Comparison of ENCODE assay signal across 1 cellular context in genomic region chr20:18428490-18429173, GRCh38.
TF ChIP-seq lines count a peak whose summit lies in the region.

No MANE protein-coding gene starts in this region.

TF ChIP-seq in HepG2, 621 proteins besides CTCF, POLR2A, EP300 and RAD21 (continued from another document):
- TF ChIP-seq, protein P1, sequence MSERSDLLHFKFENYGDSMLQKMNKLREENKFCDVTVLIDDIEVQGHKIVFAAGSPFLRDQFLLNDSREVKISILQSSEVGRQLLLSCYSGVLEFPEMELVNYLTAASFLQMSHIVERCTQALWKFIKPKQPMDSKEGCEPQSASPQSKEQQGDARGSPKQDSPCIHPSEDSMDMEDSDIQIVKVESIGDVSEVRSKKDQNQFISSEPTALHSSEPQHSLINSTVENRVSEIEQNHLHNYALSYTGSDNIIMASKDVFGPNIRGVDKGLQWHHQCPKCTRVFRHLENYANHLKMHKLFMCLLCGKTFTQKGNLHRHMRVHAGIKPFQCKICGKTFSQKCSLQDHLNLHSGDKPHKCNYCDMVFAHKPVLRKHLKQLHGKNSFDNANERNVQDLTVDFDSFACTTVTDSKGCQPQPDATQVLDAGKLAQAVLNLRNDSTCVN (CRISPR knock-in tag; IDR thresholded peaks at IDR 0.05; ENCODE audit: borderline replicate concordance), result no peak
- TF ChIP-seq NKX3-1 (CRISPR knock-in tag; IDR thresholded peaks at IDR 0.05) (no peak), KDM4B (CRISPR knock-in tag; IDR thresholded peaks at IDR 0.05) (no peak), ZNF446 (CRISPR knock-in tag; IDR thresholded peaks at IDR 0.05) (0 out of 2 replicates have a peak, but pooled peaks have one; percentile 41), POGZ (CRISPR knock-in tag; IDR thresholded peaks at IDR 0.05) (peak; percentile 54), ISL2 (CRISPR knock-in tag; IDR thresholded peaks at IDR 0.05) (0 out of 2 replicates have a peak, but pooled peaks have one; percentile 32), HNF4A (CRISPR knock-in tag; IDR thresholded peaks at IDR 0.05) (peak; percentile 34; the same call in 1 of the 2 replicates), FOXJ3 (CRISPR knock-in tag; IDR thresholded peaks at IDR 0.05; ENCODE audit: borderline replicate concordance) (0 out of 2 replicates have a peak, but pooled peaks have one; percentile 20), IKZF4 (CRISPR knock-in tag; IDR thresholded peaks at IDR 0.05; ENCODE audit: borderline replicate concordance, low read depth, not compliant biosample characterization) (no peak), ATF1 (CRISPR knock-in tag; IDR thresholded peaks at IDR 0.05) (no peak), EHMT2 (IDR thresholded peaks at IDR 0.05; ENCODE audit: borderline replicate concordance, low read depth, low read length) (peak; percentile 80), TCF12 (IDR thresholded peaks at IDR 0.05) (no peak), TCF12 (CRISPR knock-in tag; IDR thresholded peaks at IDR 0.05) (no peak), MED1 (CRISPR knock-in tag; IDR thresholded peaks at IDR 0.05) (no peak), ZNF552 (CRISPR knock-in tag; IDR thresholded peaks at IDR 0.05; ENCODE audit: borderline replicate concordance) (no peak), E2F2 (CRISPR knock-in tag; IDR thresholded peaks at IDR 0.05; ENCODE audit: borderline replicate concordance) (no peak), ZNF10 (CRISPR knock-in tag; IDR thresholded peaks at IDR 0.05; ENCODE audit: borderline replicate concordance, low read depth) (no peak), ZBTB1 (CRISPR knock-in tag; IDR thresholded peaks at IDR 0.05; ENCODE audit: borderline replicate concordance) (no peak), ZMYM4 (CRISPR knock-in tag; IDR thresholded peaks at IDR 0.05) (peak; percentile 55), ZNF75D (CRISPR knock-in tag; IDR thresholded peaks at IDR 0.05; ENCODE audit: borderline replicate concordance) (no peak), WIZ (CRISPR knock-in tag; IDR thresholded peaks at IDR 0.05) (no peak), ZNF761 (CRISPR knock-in tag; conservative IDR thresholded peaks at IDR 0.05) (no peak), NFIC (IDR thresholded peaks at IDR 0.05; ENCODE audit: low read length) (0 out of 2 replicates have a peak, but pooled peaks have one; percentile 25), GLI4 (CRISPR knock-in tag; IDR thresholded peaks at IDR 0.05; ENCODE audit: borderline replicate concordance) (no peak), ZNF776 (CRISPR knock-in tag; IDR thresholded peaks at IDR 0.05) (no peak), HMG20A (CRISPR knock-in tag; IDR thresholded peaks at IDR 0.05; ENCODE audit: borderline replicate concordance) (no peak), NAIF1 (CRISPR knock-in tag; IDR thresholded peaks at IDR 0.05; ENCODE audit: borderline replicate concordance) (0 out of 2 replicates have a peak, but pooled peaks have one; percentile 41), ZNF530 (CRISPR knock-in tag; IDR thresholded peaks at IDR 0.05; ENCODE audit: low read depth) (no peak), MEIS2 (CRISPR knock-in tag; IDR thresholded peaks at IDR 0.05) (no peak), NR2F6 (IDR thresholded peaks at IDR 0.05) (peak; percentile 42; the same call in 1 of the 2 replicates), NR2F6 (CRISPR knock-in tag; IDR thresholded peaks at IDR 0.05) (no peak), ZNF382 (CRISPR knock-in tag; IDR thresholded peaks at IDR 0.05; ENCODE audit: borderline replicate concordance) (0 out of 2 replicates have a peak, but pooled peaks have one; percentile 40), ZNF773 (CRISPR knock-in tag; IDR thresholded peaks at IDR 0.05; ENCODE audit: borderline replicate concordance) (no peak), SMYD3 (CRISPR knock-in tag; IDR thresholded peaks at IDR 0.05) (no peak), ZSCAN20 (CRISPR knock-in tag; IDR thresholded peaks at IDR 0.05; ENCODE audit: borderline replicate concordance) (no peak), NFKB2 (CRISPR knock-in tag; IDR thresholded peaks at IDR 0.05; ENCODE audit: borderline replicate concordance) (no peak)
- TF ChIP-seq, protein P2, sequence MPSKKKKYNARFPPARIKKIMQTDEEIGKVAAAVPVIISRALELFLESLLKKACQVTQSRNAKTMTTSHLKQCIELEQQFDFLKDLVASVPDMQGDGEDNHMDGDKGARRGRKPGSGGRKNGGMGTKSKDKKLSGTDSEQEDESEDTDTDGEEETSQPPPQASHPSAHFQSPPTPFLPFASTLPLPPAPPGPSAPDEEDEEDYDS (CRISPR knock-in tag; IDR thresholded peaks at IDR 0.05), result no peak
- TF ChIP-seq, protein P3, sequence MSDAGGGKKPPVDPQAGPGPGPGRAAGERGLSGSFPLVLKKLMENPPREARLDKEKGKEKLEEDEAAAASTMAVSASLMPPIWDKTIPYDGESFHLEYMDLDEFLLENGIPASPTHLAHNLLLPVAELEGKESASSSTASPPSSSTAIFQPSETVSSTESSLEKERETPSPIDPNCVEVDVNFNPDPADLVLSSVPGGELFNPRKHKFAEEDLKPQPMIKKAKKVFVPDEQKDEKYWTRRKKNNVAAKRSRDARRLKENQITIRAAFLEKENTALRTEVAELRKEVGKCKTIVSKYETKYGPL (CRISPR knock-in tag; IDR thresholded peaks at IDR 0.05), result no peak
- TF ChIP-seq, protein P4, sequence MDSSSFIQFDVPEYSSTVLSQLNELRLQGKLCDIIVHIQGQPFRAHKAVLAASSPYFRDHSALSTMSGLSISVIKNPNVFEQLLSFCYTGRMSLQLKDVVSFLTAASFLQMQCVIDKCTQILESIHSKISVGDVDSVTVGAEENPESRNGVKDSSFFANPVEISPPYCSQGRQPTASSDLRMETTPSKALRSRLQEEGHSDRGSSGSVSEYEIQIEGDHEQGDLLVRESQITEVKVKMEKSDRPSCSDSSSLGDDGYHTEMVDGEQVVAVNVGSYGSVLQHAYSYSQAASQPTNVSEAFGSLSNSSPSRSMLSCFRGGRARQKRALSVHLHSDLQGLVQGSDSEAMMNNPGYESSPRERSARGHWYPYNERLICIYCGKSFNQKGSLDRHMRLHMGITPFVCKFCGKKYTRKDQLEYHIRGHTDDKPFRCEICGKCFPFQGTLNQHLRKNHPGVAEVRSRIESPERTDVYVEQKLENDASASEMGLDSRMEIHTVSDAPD (CRISPR knock-in tag; IDR thresholded peaks at IDR 0.05), result peak; percentile 84
